In the genomic region with DNA sequence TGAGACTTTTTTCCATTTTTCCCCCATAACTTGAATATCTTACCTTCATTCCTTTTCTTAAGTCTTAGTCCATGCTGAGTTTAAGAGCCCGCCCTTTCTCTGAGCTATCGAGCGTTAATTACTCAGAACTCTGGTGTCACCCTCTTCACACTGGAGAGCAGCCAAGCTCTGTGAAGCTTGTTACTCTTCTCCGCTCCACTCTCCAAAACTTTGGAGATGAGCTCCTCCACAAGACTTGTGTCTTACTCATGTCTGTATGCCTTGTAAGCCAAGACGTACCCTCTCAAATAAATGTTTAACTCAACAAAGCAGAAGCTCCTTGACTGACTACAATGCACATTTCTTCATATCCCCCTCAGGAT, we compare ENCODE assay signal across 16 cellular contexts.
"Had no signal": no experiment of that assay in that cellular context is flagged by ENCODE, and none has a peak within 500 bp of the region (broad histone marks: within the 10 kb centered on the region; RNA-seq: fewer than 3 reads in every experiment).

No MANE protein-coding gene starts in this region.

- H3K27me3 Mint-ChIP-seq: natural killer cell treated with Interleukin-12 subunit alpha and Interleukin-12 subunit beta and Interleukin-15 and Interleukin-18, amount 100 ng/mL, for 72 hours had no signal

- DNase-seq: activated CD4-positive, alpha-beta T cell treated with anti-CD3 and anti-CD28 coated beads, Interleukin-2, amount 50 U/mL, for 4 hours; activated T-cell treated with anti-CD3 and anti-CD28 coated beads, Interleukin-2, amount 50 U/mL, for 4 hours; brain microvascular endothelial cell; dermis blood vessel endothelial cell; left cardiac atrium; mucosa of descending colon; occipital lobe; stimulated activated CD4-positive, alpha-beta T cell treated with anti-CD3 and anti-CD28 coated beads, Interleukin-2, amount 100 ng/mL, for 24 hours; stimulated activated naive CD4-positive, alpha-beta T cell had no signal

- H3K4me3 ChIP-seq: mucosa of descending colon, prostate gland, thoracic aorta had no signal

- ATAC-seq: activated T-cell treated with anti-CD3 and anti-CD28 coated beads, Interleukin-2, amount 50 U/mL, for 4 hours; esophagus mucosa; mucosa of descending colon; natural killer cell treated with Interleukin-12 subunit alpha and Interleukin-12 subunit beta and Interleukin-15 and Interleukin-18, amount 100 ng/mL, for 72 hours; sciatic nerve; SK-N-SH treated with all-trans-retinoic acid at 6 μM for 48 hours had no signal

- H3K4me3 Mint-ChIP-seq: activated T-cell treated with anti-CD3 and anti-CD28 coated beads, Interleukin-2, amount 50 U/mL, for 4 hours; natural killer cell treated with Interleukin-12 subunit alpha and Interleukin-12 subunit beta and Interleukin-15 and Interleukin-18, amount 100 ng/mL, for 72 hours; T-helper 1 cell treated with Interleukin-12 subunit alpha and Interleukin-12 subunit beta and Interleukin-4 antibody, amounts not matched to agents 30 μg/mL and 1 μg/mL, for 36 hours had no signal

- H3K27ac Mint-ChIP-seq: T-helper 1 cell treated with Interleukin-12 subunit alpha and Interleukin-12 subunit beta and Interleukin-4 antibody, amounts not matched to agents 30 μg/mL and 1 μg/mL, for 36 hours had no signal

- H3K9me3 Mint-ChIP-seq: activated T-cell treated with anti-CD3 and anti-CD28 coated beads, Interleukin-2, amount 50 U/mL, for 4 hours; natural killer cell treated with Interleukin-12 subunit alpha and Interleukin-12 subunit beta and Interleukin-15 and Interleukin-18, amount 100 ng/mL, for 72 hours; T-helper 1 cell treated with Interleukin-12 subunit alpha and Interleukin-12 subunit beta and Interleukin-4 antibody, amounts not matched to agents 30 μg/mL and 1 μg/mL, for 36 hours had no signal
